8 cellular contexts compared by ENCODE assay signal in genomic region chr10:79347226-79347893, GRCh38. TPM values are rescaled to one million over a fixed set of nuclear protein-coding genes. Genes with fewer than 3 reads are reported as not detected.
A peak's percentile ranks its signal among the peaks of the same experiment; 100 is the strongest.
DNase-seq lines count a peak whose midpoint lies in the region; ATAC-seq and TF ChIP-seq lines count a peak whose summit lies in the region.

TSS of gene PPIF (plus strand) at chr10:79347469. CDS start at chr10:79347549, 80 bp downstream.

- peaks cover 18 to 30% (median 25%) of the 10 kb centered on the region in 4 donors for H3K36me3 ChIP-seq in liver (ENCODE audit: control insufficient read depth in 4 of 4, insufficient read depth in 3 of 4, low read depth in 1 of 4, low read length in 3 of 4)

- peak; percentile 99 for TF ChIP-seq CTCF in CD14-positive monocyte (IDR thresholded peaks at IDR 0.05)
- TF ChIP-seq CTCF in liver (IDR thresholded peaks at IDR 0.05; ENCODE audit: low read depth, low read length, missing input control): peak; percentile 95

- WGBS in liver: under 1% methylated on average over 77 of the region's 77 CpGs

- H3K36me3 Mint-ChIP-seq in CD14-positive monocyte: peaks cover 39 to 41% of the 10 kb centered on the region in 2 donors

- H3K4me1 Mint-ChIP-seq in CD14-positive monocyte: peaks cover 66% of the 10 kb centered on the region

- intact Hi-C loops in CD14-positive monocyte (cut with micrococcal nuclease): loop anchor here (2.0 to 5.0 kb wide), 4 partner anchors 17 to 100 kb away; no protein-coding TSS in a partner anchor

- peaks cover 0 to 2% (median 0%) of the 10 kb centered on the region in 7 donors for H3K9me3 Mint-ChIP-seq in CD14-positive monocyte

- peaks cover 21 to 60% (median 41%) of the 10 kb centered on the region in 4 donors for H3K4me1 ChIP-seq in liver (ENCODE audit: control insufficient read depth in 4 of 4, insufficient read depth in 4 of 4, low read length in 3 of 4)

- peak; percentile 53 for ATAC-seq in HG03457 (IDR thresholded peaks at IDR 0.05; ENCODE audit: unreplicated experiment)

- no peaks in the 10 kb centered on the region for H3K9me3 ChIP-seq in liver (ENCODE audit: control insufficient read depth in 4 of 4, low read length in 3 of 4)

- H3K27me3 Mint-ChIP-seq in CD14-positive monocyte (ENCODE audit: low read depth in 3 of 3): peaks cover 1 to 4% (median 4%) of the 10 kb centered on the region in 3 donors

- H3K9ac ChIP-seq in liver (ENCODE audit: low read depth in 1 of 2, low read length in 2 of 2): peak within 1 kb of the TSS; percentile 38 to 82

- peak within 1 kb of the TSS; percentile 91 to 92 for H3K4me3 Mint-ChIP-seq in CD14-positive monocyte

- H3K4me3 ChIP-seq in liver (ENCODE audit: low read depth in 1 of 3, low read length in 3 of 3): peak within 1 kb of the TSS; percentile 73 to 82 (median 73)

- peak within 1 kb of the TSS; percentile 95 to 99 for H3K27ac ChIP-seq in liver (ENCODE audit: low read depth in 1 of 2, low read length in 2 of 2)

- peak within 1 kb of the TSS; percentile 96 to 98 (median 97) for H3K27ac Mint-ChIP-seq in CD14-positive monocyte

- TF ChIP-seq RAD21 in liver (IDR thresholded peaks at IDR 0.05): peak; percentile 66 to 79

- DNase-seq in CD14-positive monocyte (ENCODE audit: low spot score) (peak; percentile 92), GM19240 (ENCODE audit: insufficient read length, low spot score) (peak; percentile 78), NCI-H69 (lab: John Stamatoyannopoulos, UW) (peak; percentile 93), dermis blood vessel endothelial cell (peak; percentile 95)
- DNase-seq in activated CD4-positive, alpha-beta T cell treated with anti-CD3 and anti-CD28 coated beads, Interleukin-2, amount 50 U/mL, for 48 hours: peak; percentile 94 to 96
- peak; percentile 95 for DNase-seq in stimulated activated CD4-positive, alpha-beta T cell treated with anti-CD3 and anti-CD28 coated beads, Interleukin-4, amount 100 ng/mL, for 1 hour

- H3K27me3 ChIP-seq in liver (ENCODE audit: control insufficient read depth in 4 of 4, insufficient read depth in 4 of 4, low read length in 3 of 4): no peaks in the 10 kb centered on the region

TF ChIP-seq in liver, 16 proteins besides CTCF, POLR2A, EP300 and RAD21:
- TF ChIP-seq SP1 (IDR thresholded peaks at IDR 0.05) (peak; percentile 40), ZBTB33 (IDR thresholded peaks at IDR 0.05) (no peak), YY1 (IDR thresholded peaks at IDR 0.05) (peak; percentile 11), TAF1 (conservative IDR thresholded peaks at IDR 0.05) (no peak), JUND (IDR thresholded peaks at IDR 0.05) (no peak), FOXA2 (IDR thresholded peaks at IDR 0.05) (no peak), EGR1 (IDR thresholded peaks at IDR 0.05; ENCODE audit: low read depth in 2 of 2) (no peak), FOXA1 (IDR thresholded peaks at IDR 0.05) (no peak), HNF4G (IDR thresholded peaks at IDR 0.05) (no peak), ATF3 (IDR thresholded peaks at IDR 0.05) (no peak), HNF4A (conservative IDR thresholded peaks at IDR 0.05) (no peak), REST (IDR thresholded peaks at IDR 0.05) (no peak)

RNA-seq across cellular contexts. Expression of gene PPIF, which starts in this region (rescaled TPM):
- 10 to 100 TPM; 36.6 to 52.3 TPM for polyA plus RNA-seq in CD14-positive monocyte
- total RNA-seq in dermis blood vessel endothelial cell: 14.5 and 23.8 TPM in 2 replicates
- total RNA-seq in liver: 10 to 100 TPM; 22.2 to 84.3 TPM
- polyA plus RNA-seq in liver: 10 to 100 TPM; 51.4 to 68.6 TPM

Comparison
In these comparisons a context has a peak if more than half of its experiments do, and no peak if none do; other contexts are left out.
1. Peak in every context shown above with its lines: DNase-seq, ATAC-seq, H3K4me3 ChIP-seq and H3K27ac ChIP-seq.